Comparison of ENCODE assay signal across 24 cellular contexts in the genomic region with DNA sequence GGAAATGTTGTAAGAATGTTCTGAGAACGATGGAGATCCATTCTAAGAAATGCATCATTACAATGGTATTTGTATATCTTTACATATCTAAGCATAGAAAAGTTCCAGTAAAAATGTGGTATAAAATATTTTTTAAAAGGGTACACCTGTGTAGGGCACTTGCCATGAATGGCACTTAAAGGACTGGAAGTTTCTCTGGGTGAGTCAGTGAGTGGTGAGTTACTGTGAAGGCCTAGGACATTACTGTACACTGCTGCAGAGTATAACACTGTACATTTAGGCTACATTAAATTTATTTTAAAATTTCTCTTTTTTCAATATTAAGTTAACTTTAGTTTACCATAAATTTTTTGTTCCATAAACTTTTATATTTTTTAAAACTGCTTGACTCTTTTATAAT.
"Had no signal": no experiment of that assay in that cellular context is flagged by ENCODE, and none has a peak within 500 bp of the region (broad histone marks: within the 10 kb centered on the region; RNA-seq: fewer than 3 reads in every experiment).

No MANE protein-coding gene starts in this region.

- H3K4me1 Mint-ChIP-seq: naive B cell had no signal

- DNase-seq: activated CD4-positive, alpha-beta T cell treated with anti-CD3 and anti-CD28 coated beads, Interleukin-2, amount 50 U/mL, for 1 hour; activated CD4-positive, CD25-positive, alpha-beta regulatory T cell treated with anti-CD3 and anti-CD28 coated beads, Interleukin-2, amount 50 U/mL, for 72 hours; activated CD8-positive, alpha-beta memory T cell treated with anti-CD3 and anti-CD28 coated beads for 24 hours; activated effector memory CD4-positive, alpha-beta T cell treated with anti-CD3 and anti-CD28 coated beads, Interleukin-2, amount 50 U/mL, for 16 hours; activated T-cell treated with anti-CD3 and anti-CD28 coated beads, Interleukin-2, amount 50 U/mL, for 72 hours; amniotic stem cell; caudate nucleus; dorsolateral prefrontal cortex; gastrocnemius medialis; head of caudate nucleus; left ventricle myocardium superior; mesenchymal stem cell; mucosa of descending colon; naive B cell; stimulated activated naive CD8-positive, alpha-beta T cell treated with anti-CD3 and anti-CD28 coated beads, Interleukin-15, Interleukin-2, amounts not matched to agents 100 U/mL and 50 U/mL, for 24 hours; substantia nigra; tibial artery had no signal

- H3K4me3 ChIP-seq: dorsolateral prefrontal cortex, gastrocnemius medialis, mucosa of descending colon, prostate gland, right atrium auricular region, tibial artery had no signal

- H3K27ac ChIP-seq: dorsolateral prefrontal cortex, epithelial cell of prostate, gastrocnemius medialis, prostate gland, right atrium auricular region, tibial artery had no signal

- ATAC-seq: activated naive CD4-positive, alpha-beta T cell treated with anti-CD3 and anti-CD28 coated beads, Interleukin-2, amount 50 U/mL, for 72 hours; activated T-cell treated with anti-CD3 and anti-CD28 coated beads, Interleukin-2, amount 50 U/mL, for 72 hours; gastrocnemius medialis; left ventricle myocardium superior; mucosa of descending colon; stimulated activated naive CD8-positive, alpha-beta T cell treated with anti-CD3 and anti-CD28 coated beads, Interleukin-15, Interleukin-2, amounts not matched to agents 100 U/mL and 50 U/mL, for 24 hours had no signal

- H3K27ac Mint-ChIP-seq: activated naive CD4-positive, alpha-beta T cell treated with anti-CD3 and anti-CD28 coated beads, Interleukin-2, amount 50 U/mL, for 72 hours; activated T-cell treated with anti-CD3 and anti-CD28 coated beads, Interleukin-2, amount 50 U/mL, for 72 hours; naive B cell; T-helper 1 cell treated with Interleukin-12 subunit alpha and Interleukin-12 subunit beta and Interleukin-4 antibody, amounts not matched to agents 30 μg/mL and 1 μg/mL, for 36 hours had no signal

- H3K36me3 ChIP-seq: gastrocnemius medialis, prostate gland, right atrium auricular region, tibial artery had no signal

- H3K9me3 ChIP-seq: gastrocnemius medialis, mucosa of descending colon, prostate gland, right atrium auricular region, tibial artery had no signal

- FAIRE-seq: urothelium cell line had no signal

- H3K4me3 Mint-ChIP-seq: activated T-cell treated with anti-CD3 and anti-CD28 coated beads, Interleukin-2, amount 50 U/mL, for 72 hours; naive B cell; neural crest cell; T-helper 1 cell treated with Interleukin-12 subunit alpha and Interleukin-12 subunit beta and Interleukin-4 antibody, amounts not matched to agents 30 μg/mL and 1 μg/mL, for 36 hours had no signal

- H3K27me3 ChIP-seq: dorsolateral prefrontal cortex, gastrocnemius medialis, right atrium auricular region, tibial artery had no signal

- H3K36me3 Mint-ChIP-seq: activated naive CD4-positive, alpha-beta T cell treated with anti-CD3 and anti-CD28 coated beads, Interleukin-2, amount 50 U/mL, for 72 hours; naive B cell had no signal

- H3K4me1 ChIP-seq: prostate gland, right atrium auricular region had no signal

- H3K27me3 Mint-ChIP-seq: naive B cell had no signal
